ENCODE assay signal across 26 cellular contexts in the genomic region with DNA sequence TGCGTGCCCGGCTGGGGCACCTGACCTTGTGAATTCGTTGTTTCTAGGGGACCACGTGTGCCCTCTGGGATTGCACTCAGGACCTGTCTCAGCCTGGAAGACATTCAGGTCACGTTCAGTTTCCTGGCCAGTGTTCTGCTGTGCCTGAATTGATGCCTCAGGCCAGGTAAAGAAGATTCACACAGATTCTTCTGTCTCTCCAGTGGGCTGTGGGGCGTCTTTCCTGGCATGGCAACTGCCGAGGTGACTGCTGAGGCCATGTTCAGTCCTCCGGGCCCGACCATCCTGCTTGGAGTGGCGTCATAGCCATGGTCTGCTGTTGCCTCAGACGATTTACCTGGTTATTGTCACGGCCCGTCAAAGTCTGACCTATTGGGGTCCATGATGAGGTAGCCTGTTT.
"Had no signal": no experiment of that assay in that cellular context is flagged by ENCODE, and none has a peak within 500 bp of the region (broad histone marks: within the 10 kb centered on the region; RNA-seq: fewer than 3 reads in every experiment).

No MANE protein-coding gene starts in this region.

- H3K36me3 ChIP-seq: uterus had no signal

- ATAC-seq: foreskin keratinocyte; heart right ventricle; left ventricle myocardium superior; mucosa of descending colon; naive thymus-derived CD4-positive, alpha-beta T cell; stimulated activated naive B cell treated with anti-CD40 and anti-IgM and Interleukin-4, amounts not matched to agents 10 μg/mL and 1 μg/mL and 100 μg/mL, for 72 hours; upper lobe of right lung had no signal

- H2AFZ ChIP-seq: neural progenitor cell had no signal

- H3K27ac ChIP-seq: dorsolateral prefrontal cortex, esophagus muscularis mucosa, foreskin keratinocyte, heart right ventricle, neural progenitor cell, prostate gland, right atrium auricular region, suprapubic skin, transverse colon, upper lobe of right lung, uterus had no signal

- H3K4me2 ChIP-seq: neural progenitor cell had no signal

- H3K9me3 ChIP-seq: prostate gland had no signal

- H3K4me1 ChIP-seq: esophagus muscularis mucosa, foreskin keratinocyte, heart right ventricle, neural progenitor cell, prostate gland, right atrium auricular region, suprapubic skin, transverse colon, upper lobe of right lung, uterus had no signal

- FAIRE-seq: endothelial cell of umbilical vein, small intestine had no signal

- DNase-seq: dorsolateral prefrontal cortex; effector CD4-positive, alpha-beta T cell; foreskin keratinocyte; glutamatergic neuron; heart right ventricle; hippocampal formation; immature natural killer cell; islet precursor cell; kidney glomerular epithelial cell; left ventricle myocardium superior; mesenchymal stem cell; mucosa of descending colon; naive thymus-derived CD4-positive, alpha-beta T cell; small intestine; stimulated activated CD4-positive, alpha-beta T cell treated with anti-CD3 and anti-CD28 coated beads, Interleukin-15, amount 100 ng/mL, for 24 hours; stimulated activated CD4-positive, alpha-beta T cell treated with anti-CD3 and anti-CD28 coated beads, Interleukin-2, amount 100 ng/mL, for 48 hours; stimulated activated naive B cell treated with anti-CD40 and anti-IgM and Interleukin-4, amounts not matched to agents 10 μg/mL and 1 μg/mL and 100 μg/mL, for 72 hours; transverse colon; upper lobe of right lung; uterus had no signal

- H3K27me3 ChIP-seq: dorsolateral prefrontal cortex, esophagus muscularis mucosa, foreskin keratinocyte, heart right ventricle, neural progenitor cell, right atrium auricular region, suprapubic skin, transverse colon, upper lobe of right lung, uterus had no signal

- H3K4me3 ChIP-seq: dorsolateral prefrontal cortex, esophagus muscularis mucosa, heart right ventricle, mucosa of descending colon, neural progenitor cell, prostate gland, right atrium auricular region, suprapubic skin, transverse colon, upper lobe of right lung, uterus had no signal

- H3K9ac ChIP-seq: neural progenitor cell had no signal
